ENCODE assay signal across 30 cellular contexts in genomic region chr10:128712661-128713060, GRCh38.
"Had no signal": no experiment of that assay in that cellular context is flagged by ENCODE, and none has a peak within 500 bp of the region (broad histone marks: within the 10 kb centered on the region; RNA-seq: fewer than 3 reads in every experiment).

No MANE protein-coding gene starts in this region.

- H3K4me3 ChIP-seq: ascending aorta, cardiac muscle cell had no signal

- H3K27ac ChIP-seq: ascending aorta, cardiac muscle cell, WERI-Rb-1 had no signal

- H3K9me3 ChIP-seq: ascending aorta had no signal

- H3K36me3 ChIP-seq: ascending aorta, cardiac muscle cell, WERI-Rb-1 had no signal

- DNase-seq: activated CD4-positive, alpha-beta memory T cell treated with anti-CD3 and anti-CD28 coated beads, Interleukin-2, amount 10 ng/mL, durations not matched to agents 7 days and 5 days; activated CD4-positive, alpha-beta T cell treated with anti-CD3 and anti-CD28 coated beads for 1 hour; activated CD4-positive, alpha-beta T cell treated with anti-CD3 and anti-CD28 coated beads for 36 hours; activated CD4-positive, alpha-beta T cell treated with anti-CD3 and anti-CD28 coated beads for 48 hours; activated CD4-positive, alpha-beta T cell treated with anti-CD3 and anti-CD28 coated beads, Interleukin-2, amount 10 ng/mL, durations not matched to agents 7 days and 5 days; activated CD4-positive, alpha-beta T cell treated with anti-CD3 and anti-CD28 coated beads, Interleukin-2, amount 50 U/mL, for 48 hours; activated CD4-positive, CD25-positive, alpha-beta regulatory T cell; activated CD8-positive, alpha-beta memory T cell treated with anti-CD3 and anti-CD28 coated beads for 24 hours; activated CD8-positive, alpha-beta memory T cell treated with anti-CD3 and anti-CD28 coated beads, Interleukin-2, amount 10 ng/mL, durations not matched to agents 7 days and 5 days; activated CD8-positive, alpha-beta memory T cell treated with anti-CD3 and anti-CD28 coated beads, Interleukin-2, amount 50 U/mL, for 48 hours; activated CD8-positive, alpha-beta T cell treated with anti-CD3 and anti-CD28 coated beads, Interleukin-2, amount 10 ng/mL, durations not matched to agents 7 days and 5 days; activated effector memory CD4-positive, alpha-beta T cell treated with Interleukin-2 at 50 U/mL for 16 hours; activated gamma-delta T cell; activated naive CD4-positive, alpha-beta T cell treated with anti-CD3 and anti-CD28 coated beads, Interleukin-2, amount 10 ng/mL, durations not matched to agents 7 days and 5 days; activated naive CD4-positive, alpha-beta T cell treated with Interleukin-2 at 50 U/mL for 16 hours; activated naive CD8-positive, alpha-beta T cell treated with anti-CD3 and anti-CD28 coated beads, Interleukin-2, amount 10 ng/mL, durations not matched to agents 7 days and 5 days; activated naive CD8-positive, alpha-beta T cell treated with anti-CD3 and anti-CD28 coated beads, Interleukin-2, amount 50 U/mL, for 24 hours; activated T-cell treated with anti-CD3 and anti-CD28 coated beads, Interleukin-2, amount 50 U/mL, for 24 hours; activated T-cell treated with anti-CD3 and anti-CD28 coated beads, Interleukin-2, amount 50 U/mL, for 48 hours; amygdala; anterior cingulate cortex; SW 1271; T-helper 1 cell; T-helper 2 cell; T-helper 9 cell; WERI-Rb-1 had no signal

- ATAC-seq: activated CD4-positive, alpha-beta T cell treated with anti-CD3 and anti-CD28 coated beads for 36 hours; activated CD4-positive, CD25-positive, alpha-beta regulatory T cell treated with anti-CD3 and anti-CD28 coated beads, Interleukin-2, amount 50 U/mL, for 24 hours; activated CD8-positive, alpha-beta memory T cell treated with anti-CD3 and anti-CD28 coated beads, Interleukin-2, amount 10 ng/mL, durations not matched to agents 7 days and 5 days; activated CD8-positive, alpha-beta T cell treated with anti-CD3 and anti-CD28 coated beads, Interleukin-2, amount 10 ng/mL, durations not matched to agents 7 days and 5 days; activated naive CD8-positive, alpha-beta T cell treated with anti-CD3 and anti-CD28 coated beads, Interleukin-2, amount 50 U/mL, for 24 hours; WTC11 had no signal

- H3K27me3 ChIP-seq: ascending aorta, cardiac muscle cell had no signal

- H3K4me1 ChIP-seq: ascending aorta had no signal
